Comparison of ENCODE assay signal across 2 cellular contexts in the genomic region with DNA sequence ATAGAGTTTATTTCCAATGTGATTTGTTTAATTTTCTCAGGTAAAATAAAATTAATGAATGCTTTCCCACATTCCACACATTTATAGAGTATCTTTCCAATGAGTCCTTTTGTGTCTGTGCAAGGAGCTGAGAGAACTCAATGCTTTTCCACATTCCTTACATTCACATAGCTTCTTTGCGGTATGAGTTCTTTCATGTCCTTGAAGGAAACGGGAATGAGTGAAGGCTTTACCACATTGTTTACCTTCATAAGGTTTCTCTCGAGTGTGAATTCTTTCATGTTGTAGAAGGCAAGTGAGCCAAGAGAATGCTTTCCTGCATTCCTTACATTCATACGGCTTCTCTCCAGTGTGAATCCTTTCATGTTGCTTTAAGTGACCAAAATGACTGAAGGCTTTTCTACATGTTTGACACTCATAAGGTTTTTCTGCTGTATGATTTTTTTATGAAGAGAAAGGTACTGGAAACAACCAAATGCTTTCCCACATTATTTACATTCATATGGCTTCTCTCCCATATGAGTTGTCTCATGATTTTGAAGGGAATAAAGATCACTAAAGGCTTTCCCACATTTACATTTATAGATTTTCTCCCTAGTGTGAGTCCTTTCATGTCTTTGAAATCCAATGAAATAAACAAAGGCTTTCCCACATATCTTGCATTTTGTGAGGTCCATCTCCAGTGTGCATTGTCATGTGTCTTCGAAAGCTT.
TF ChIP-seq lines count a peak whose summit lies in the region.

No MANE protein-coding gene starts in this region.

TF ChIP-seq in HCT116, 20 proteins besides CTCF, POLR2A, EP300 and RAD21:
- TF ChIP-seq CBX3 (IDR thresholded peaks at IDR 0.05; ENCODE audit: low read depth) = no peak
- peak; percentile 62 for TF ChIP-seq ZNF274 (IDR thresholded peaks at IDR 0.05; ENCODE audit: low read depth, low read length)

TF ChIP-seq in K562, 482 proteins besides CTCF, POLR2A, EP300 and RAD21:
- TF ChIP-seq ZNF274 (IDR thresholded peaks at IDR 0.05; ENCODE audit: borderline replicate concordance, low read depth, low read length) (peak; percentile 72; the same call in 1 of the 2 replicates), RAD51 (IDR thresholded peaks at IDR 0.05; ENCODE audit: borderline replicate concordance, low read depth) (no peak), ZNF75A (CRISPR knock-in tag; IDR thresholded peaks at IDR 0.05) (peak; percentile 85), HLTF (IDR thresholded peaks at IDR 0.05) (no peak), POLR2AphosphoS5 (IDR thresholded peaks at IDR 0.05; ENCODE audit: control insufficient read depth, insufficient read depth, low read depth, low read length) (no peak)
TF ChIP-seq in K562: peak in this region for 2.
